8 cellular contexts compared by ENCODE assay signal in the genomic region with DNA sequence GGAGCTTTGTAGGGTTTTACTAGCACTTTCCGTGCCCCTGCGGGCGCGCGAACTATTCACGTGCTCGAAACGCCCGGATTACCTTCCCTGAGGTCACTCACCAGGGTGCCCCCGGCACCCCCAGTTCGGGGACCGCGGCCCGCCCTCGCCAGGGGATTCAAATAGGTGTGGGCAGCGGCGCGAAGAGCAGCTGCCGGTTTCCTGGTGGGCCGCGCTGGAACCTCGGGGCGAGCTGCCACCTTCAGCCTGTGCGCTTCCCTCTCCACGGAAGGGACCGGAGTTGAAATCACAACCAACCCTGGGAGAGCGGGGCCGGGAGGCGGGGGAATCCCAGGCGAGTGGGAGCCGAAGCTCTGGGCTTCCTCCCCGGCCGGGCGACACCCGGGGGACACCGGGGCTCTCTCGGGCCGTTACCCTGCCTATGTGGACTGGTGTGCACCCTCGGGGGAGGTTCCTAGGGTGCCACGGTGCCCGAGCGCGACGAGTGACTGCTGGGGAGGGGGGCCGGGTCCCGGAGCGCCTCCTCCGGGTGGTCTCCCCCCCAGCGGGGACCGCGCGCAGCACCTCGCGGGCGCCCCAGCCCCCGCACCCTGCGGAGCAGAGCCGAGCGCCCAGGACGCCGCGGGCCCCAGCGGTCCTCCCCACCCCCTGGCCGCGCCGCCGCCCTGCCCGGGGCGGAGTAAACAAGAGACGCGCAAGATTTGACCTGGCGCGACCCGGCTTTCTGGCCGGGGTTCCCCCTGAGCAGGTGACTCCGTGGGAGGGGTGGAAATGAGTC. TPM values are rescaled to one million over a fixed set of nuclear protein-coding genes. Genes with fewer than 3 reads are reported as not detected.
DNase-seq lines count a peak whose midpoint lies in the region; ATAC-seq, FAIRE-seq and TF ChIP-seq lines count a peak whose summit lies in the region.

No MANE protein-coding gene starts in this region.

- H3K36me3 Mint-ChIP-seq in activated CD8-positive, alpha-beta T cell treated with anti-CD3 and anti-CD28 coated beads for 36 hours (ENCODE audit: low read depth): peaks cover 16% of the 10 kb centered on the region

- TF ChIP-seq CTCF in activated CD8-positive, alpha-beta T cell treated with anti-CD3 and anti-CD28 coated beads for 36 hours (IDR thresholded peaks at IDR 0.05): no peak

- POLR2A ChIA-PET in HEK293T (lab: Yijun Ruan, JAX): interaction anchor here (1.0 to 1.1 kb wide), 3 partner anchors 58 to 211 kb away, joined by 3 read pairs; no protein-coding TSS in a partner anchor
- POLR2A ChIA-PET in activated CD8-positive, alpha-beta T cell treated with anti-CD3 and anti-CD28 coated beads for 36 hours (lab: Charles Lee): interaction anchor here (0.8 to 6.8 kb wide), 29 partner anchors 9 to 503 kb away, joined by 3 to 85 read pairs (median 5); a partner anchor contains a TSS

- peak; percentile 46 for ATAC-seq in activated CD8-positive, alpha-beta T cell treated with anti-CD3 and anti-CD28 coated beads for 36 hours

- H3K4me1 ChIP-seq in ectodermal cell (ENCODE audit: control insufficient read depth, insufficient read depth, low read length): peaks cover 18% of the 10 kb centered on the region

- 0% methylated on average over 76 of the region's 76 CpGs for WGBS in ectodermal cell, 2 experiments

- peak; percentile 54 for TF ChIP-seq POLR2A in GM12892 (IDR thresholded peaks at IDR 0.05; ENCODE audit: low read depth, low read length)

- H3K4me1 Mint-ChIP-seq in activated CD8-positive, alpha-beta T cell treated with anti-CD3 and anti-CD28 coated beads for 36 hours (ENCODE audit: low read depth): peaks cover 33% of the 10 kb centered on the region

- H3K9me3 Mint-ChIP-seq in activated CD8-positive, alpha-beta T cell treated with anti-CD3 and anti-CD28 coated beads for 36 hours: no peaks in the 10 kb centered on the region

- peak; percentile 87 for FAIRE-seq in GM12892 (lab: Jason Lieb, UNC)

- intact Hi-C loops in activated CD8-positive, alpha-beta T cell treated with anti-CD3 and anti-CD28 coated beads for 36 hours (cut with micrococcal nuclease): loop anchor here (2.0 to 10.0 kb wide), 3 partner anchors 104 to 472 kb away; no protein-coding TSS in a partner anchor

- H3K27me3 ChIP-seq in ectodermal cell (ENCODE audit: control insufficient read depth, insufficient read depth, low read length, poor library complexity, severe bottlenecking): peaks cover 50% of the 10 kb centered on the region

- peaks cover 2% of the 10 kb centered on the region for H3K27me3 Mint-ChIP-seq in activated CD8-positive, alpha-beta T cell treated with anti-CD3 and anti-CD28 coated beads for 36 hours

- H3K9me3 ChIP-seq in ectodermal cell (ENCODE audit: control insufficient read depth, low read length): no peaks in the 10 kb centered on the region

- CTCF ChIA-PET in HEK293T (lab: Yijun Ruan, JAX): interaction anchor here (1.0 kb wide), 1 partner anchor 113 kb away, joined by 4 read pairs; no protein-coding TSS in a partner anchor
- CTCF ChIA-PET in activated CD8-positive, alpha-beta T cell treated with anti-CD3 and anti-CD28 coated beads for 36 hours (lab: Charles Lee): interaction anchor here (0.8 to 1.5 kb wide), 5 partner anchors 10 to 253 kb away, joined by 3 to 5 read pairs (median 4); no protein-coding TSS in a partner anchor

- DNase-seq in GM12892 (ENCODE audit: insufficient read length) (peak; percentile 57), HEK293T (ENCODE audit: extremely low spot score) (peak; percentile 58), NCI-H1105 treated with DMSO at 0.1 percent for 48 hours (lab: John Stamatoyannopoulos, UW) (peak; percentile 19), lung microvascular endothelial cell (ENCODE audit: low read depth in 2 of 2) (peak; percentile 85 to 92), UCSD-AML1 (lab: John Stamatoyannopoulos, UW; ENCODE audit: unreplicated experiment) (no peak)
- peak; percentile 89 for DNase-seq in activated CD8-positive, alpha-beta T cell treated with anti-CD3 and anti-CD28 coated beads for 36 hours
- DNase-seq in stimulated activated CD8-positive, alpha-beta memory T cell treated with anti-CD3 and anti-CD28 coated beads, Interleukin-12 subunit alpha, Interleukin-12 subunit beta, amount 100 ng/mL, for 4 hours (ENCODE audit: low read depth): peak; percentile 75

- H3K27ac ChIP-seq in ectodermal cell (ENCODE audit: insufficient read depth, low read depth, low read length, poor library complexity, severe bottlenecking): no peak overlapping the region

- H3K4me3 Mint-ChIP-seq in activated CD8-positive, alpha-beta T cell treated with anti-CD3 and anti-CD28 coated beads for 36 hours: peak overlapping the region; percentile 91

- no peaks in the 10 kb centered on the region for H3K36me3 ChIP-seq in ectodermal cell (ENCODE audit: control insufficient read depth, insufficient read depth, low read length)

- peak overlapping the region; percentile 96 for H3K27ac Mint-ChIP-seq in activated CD8-positive, alpha-beta T cell treated with anti-CD3 and anti-CD28 coated beads for 36 hours

- peak overlapping the region; percentile 77 for H3K4me3 ChIP-seq in ectodermal cell (ENCODE audit: insufficient read depth, low read depth, low read length)

TF ChIP-seq in HEK293T, 16 proteins besides CTCF, POLR2A, EP300 and RAD21:
- no peak for TF ChIP-seq ELF4 (IDR thresholded peaks at IDR 0.05)
- no peak for TF ChIP-seq ZNF384 (IDR thresholded peaks at IDR 0.05)
- TF ChIP-seq CTBP1 (IDR thresholded peaks at IDR 0.05; ENCODE audit: borderline replicate concordance): no peak
- no peak for TF ChIP-seq BHLHE40 (IDR thresholded peaks at IDR 0.05; ENCODE audit: borderline replicate concordance)
- no peak for TF ChIP-seq HDGF (IDR thresholded peaks at IDR 0.05; ENCODE audit: borderline replicate concordance)
- TF ChIP-seq, protein P1, sequence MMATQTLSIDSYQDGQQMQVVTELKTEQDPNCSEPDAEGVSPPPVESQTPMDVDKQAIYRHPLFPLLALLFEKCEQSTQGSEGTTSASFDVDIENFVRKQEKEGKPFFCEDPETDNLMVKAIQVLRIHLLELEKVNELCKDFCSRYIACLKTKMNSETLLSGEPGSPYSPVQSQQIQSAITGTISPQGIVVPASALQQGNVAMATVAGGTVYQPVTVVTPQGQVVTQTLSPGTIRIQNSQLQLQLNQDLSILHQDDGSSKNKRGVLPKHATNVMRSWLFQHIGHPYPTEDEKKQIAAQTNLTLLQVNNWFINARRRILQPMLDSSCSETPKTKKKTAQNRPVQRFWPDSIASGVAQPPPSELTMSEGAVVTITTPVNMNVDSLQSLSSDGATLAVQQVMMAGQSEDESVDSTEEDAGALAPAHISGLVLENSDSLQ (IDR thresholded peaks at IDR 0.05): no peak
- no peak for TF ChIP-seq ARNT (IDR thresholded peaks at IDR 0.05)
- peak; percentile 86 for TF ChIP-seq L3MBTL2 (conservative IDR thresholded peaks at IDR 0.05)
- no peak for TF ChIP-seq SP1 (IDR thresholded peaks at IDR 0.05)
- no peak for TF ChIP-seq NFRKB (IDR thresholded peaks at IDR 0.05)
- no peak for TF ChIP-seq SUZ12 (IDR thresholded peaks at IDR 0.05)
- no peak for TF ChIP-seq FOXK2 (IDR thresholded peaks at IDR 0.05)
- no peak for TF ChIP-seq TARDBP (IDR thresholded peaks at IDR 0.05)
- TF ChIP-seq LEF1 (IDR thresholded peaks at IDR 0.05; ENCODE audit: borderline replicate concordance): 0 out of 2 replicates have a peak, but pooled peaks have one; percentile 55
- 0 out of 2 replicates have a peak, but pooled peaks have one; percentile 54 for TF ChIP-seq FOXM1 (IDR thresholded peaks at IDR 0.05; ENCODE audit: borderline replicate concordance)
- no peak for TF ChIP-seq FOXA1 (IDR thresholded peaks at IDR 0.05)
TF ChIP-seq in HEK293T: peak in this region for 3.

RNA-seq across cellular contexts. Expression of a gene that starts 2.1 kb away (rescaled TPM):
- 4.5 TPM for polyA plus RNA-seq in GM12892 (2012; ENCODE audit: missing spikeins)
- total RNA-seq in activated CD8-positive, alpha-beta T cell treated with anti-CD3 and anti-CD28 coated beads for 36 hours: 10 to 100 TPM; 31.8 to 38.1 TPM
- polyA plus RNA-seq in ectodermal cell (2013, experiment 1 of 4): 2.3 TPM
- polyA plus RNA-seq in ectodermal cell (2013, experiment 2 of 4): 2.6 TPM
- 1.7 TPM for polyA plus RNA-seq in ectodermal cell (2013, experiment 3 of 4)
- 1.7 TPM for polyA plus RNA-seq in ectodermal cell (2013, experiment 4 of 4)
- total RNA-seq in lung microvascular endothelial cell: 5.9 and 14.3 TPM in 2 replicates
